14 cellular contexts compared by ENCODE assay signal in the genomic region with DNA sequence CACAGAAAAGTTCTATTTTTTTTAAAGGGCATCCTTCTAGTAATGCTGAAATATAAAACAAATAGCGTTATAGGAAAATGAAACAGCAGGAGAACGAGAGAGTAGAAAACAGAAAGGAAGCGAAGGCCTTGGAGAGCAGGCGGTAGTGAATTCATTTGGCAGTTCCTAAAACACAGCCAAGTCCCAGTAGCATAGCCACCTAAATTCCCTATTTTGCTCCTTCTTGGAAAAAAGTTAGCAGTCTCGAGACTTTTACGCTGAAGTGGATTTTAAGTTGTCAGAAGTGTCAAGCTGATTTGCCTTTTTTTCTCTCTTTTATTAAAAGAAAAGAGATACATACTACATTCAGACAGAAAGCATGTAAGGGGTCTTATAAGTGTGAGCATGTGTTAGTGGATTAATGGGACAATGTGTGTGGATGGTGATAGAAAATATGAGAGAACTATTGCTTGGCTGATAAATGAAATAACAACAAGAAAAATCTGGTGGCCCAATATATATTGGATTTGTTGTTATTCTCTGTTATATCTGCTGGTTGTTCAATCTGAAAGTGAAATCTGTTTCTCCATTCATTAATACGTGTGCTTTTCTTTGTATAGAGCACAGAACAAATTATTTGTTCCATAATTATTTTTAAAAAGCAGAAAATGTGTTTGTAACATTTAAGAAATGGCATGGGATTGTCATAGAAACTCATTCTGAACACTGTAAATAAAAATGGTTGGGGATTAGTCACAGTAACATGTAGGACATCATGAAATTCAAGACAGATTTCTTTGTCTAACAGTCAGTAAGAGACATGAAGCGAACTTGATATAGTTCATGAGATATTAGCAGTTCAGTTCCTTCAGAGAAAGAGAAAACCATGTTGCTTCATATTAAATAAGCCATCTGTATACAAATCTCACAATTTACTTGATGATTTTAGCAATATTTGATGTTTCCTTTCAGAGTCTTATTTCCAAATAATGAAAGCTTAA. TPM values are rescaled to one million over a fixed set of nuclear protein-coding genes. Genes with fewer than 3 reads are reported as not detected.
DNase-seq lines count a peak whose midpoint lies in the region; ATAC-seq, FAIRE-seq and TF ChIP-seq lines count a peak whose summit lies in the region.
"Had no signal": no experiment of that assay in that cellular context is flagged by ENCODE, and none has a peak within 500 bp of the region (broad histone marks: within the 10 kb centered on the region; RNA-seq: fewer than 3 reads in every experiment).

No MANE protein-coding gene starts in this region.

- peak overlapping the region; percentile 50; the same call in 1 of the 2 replicates for H3K27ac Mint-ChIP-seq in HFFc6
- H3K27ac Mint-ChIP-seq in activated CD8-positive, alpha-beta T cell treated with anti-CD3 and anti-CD28 coated beads, Interleukin-2, amount 10 ng/mL, durations not matched to agents 7 days and 5 days: no peak overlapping the region
- H3K27ac Mint-ChIP-seq: activated naive CD8-positive, alpha-beta T cell had no signal

- POLR2A ChIA-PET in activated CD8-positive, alpha-beta T cell treated with anti-CD3 and anti-CD28 coated beads, Interleukin-2, amount 10 ng/mL, durations not matched to agents 7 days and 5 days (lab: Charles Lee): no interaction called here

- H3K4me3 ChIP-seq in kidney (ENCODE audit: low read length in 2 of 2): peak overlapping the region in 1 of 2 donors; percentile 3
- H3K4me3 ChIP-seq in spleen: peak overlapping the region in 4 of 8 donors; percentile 2 to 15 (median 12)

- WGBS in spleen, 5 donors: 36 to 69% (median 46%) methylated on average over 8 of the region's 8 CpGs

- peaks cover 11% of the 10 kb centered on the region for H3K4me1 Mint-ChIP-seq in HFFc6 (ENCODE audit: low read depth)
- H3K4me1 Mint-ChIP-seq in activated CD8-positive, alpha-beta T cell treated with anti-CD3 and anti-CD28 coated beads, Interleukin-2, amount 10 ng/mL, durations not matched to agents 7 days and 5 days (ENCODE audit: low read depth): no peaks in the 10 kb centered on the region
- H3K4me1 Mint-ChIP-seq: naive B cell had no signal

- no peaks in the 10 kb centered on the region for H3K27me3 ChIP-seq in spleen (replicated peaks in 1 of 7)

- peak; percentile 23 for FAIRE-seq in kidney (lab: Jason Lieb, UNC)
- FAIRE-seq: TTC549 had no signal

- no peak for DNase-seq in HFFc6
- DNase-seq in cerebellar cortex (ENCODE audit: low spot score): peak; percentile 28
- DNase-seq in kidney: no peak
- DNase-seq in spleen: no peak
- DNase-seq in activated CD8-positive, alpha-beta T cell treated with anti-CD3 and anti-CD28 coated beads, Interleukin-2, amount 10 ng/mL, durations not matched to agents 7 days and 5 days: no peak
- no peak for DNase-seq in T1000 (lab: John Stamatoyannopoulos, UW)
- DNase-seq: naive B cell; stimulated activated CD4-positive, alpha-beta T cell treated with anti-CD3 and anti-CD28 coated beads, Interleukin-15, amount 100 ng/mL, for 24 hours; stimulated activated CD8-positive, alpha-beta memory T cell treated with anti-CD3 and anti-CD28 coated beads, Interleukin-4, amount 100 ng/mL, for 48 hours had no signal

- no peak for TF ChIP-seq POLR2A in spleen (IDR thresholded peaks at IDR 0.05)

- CTCF ChIA-PET in activated CD8-positive, alpha-beta T cell treated with anti-CD3 and anti-CD28 coated beads, Interleukin-2, amount 10 ng/mL, durations not matched to agents 7 days and 5 days (lab: Charles Lee): no interaction called here

- H3K4me1 ChIP-seq in kidney (ENCODE audit: control insufficient read depth in 1 of 2, insufficient read depth in 1 of 2, low read depth in 1 of 2, low read length in 2 of 2) (peaks cover 0 to 4% of the 10 kb centered on the region in 2 donors), spleen (peaks cover 0 to 62% (median 19%) of the 10 kb centered on the region in 6 donors)

- no peaks in the 10 kb centered on the region for H3K36me3 Mint-ChIP-seq in HFFc6 (ENCODE audit: low read depth)
- no peaks in the 10 kb centered on the region for H3K36me3 Mint-ChIP-seq in activated CD8-positive, alpha-beta T cell treated with anti-CD3 and anti-CD28 coated beads, Interleukin-2, amount 10 ng/mL, durations not matched to agents 7 days and 5 days (ENCODE audit: low read depth)
- H3K36me3 Mint-ChIP-seq: naive B cell had no signal

- H3K9me3 ChIP-seq in kidney (ENCODE audit: control insufficient read depth in 1 of 2, low read length in 2 of 2) (no peaks in the 10 kb centered on the region), spleen (no peaks in the 10 kb centered on the region)

- no peak overlapping the region for H3K9ac ChIP-seq in kidney (ENCODE audit: low read length in 2 of 2)

- H3K36me3 ChIP-seq in kidney (ENCODE audit: control insufficient read depth in 1 of 2, insufficient read depth in 2 of 2, low read length in 2 of 2) (no peaks in the 10 kb centered on the region), spleen (no peaks in the 10 kb centered on the region)

- intact Hi-C loops in kidney (cut with DNase I) (no loop called here), spleen (cut with DNase I; ENCODE audit: low total_unique reads) (no loop called here)

- peak overlapping the region; percentile 60; the same call in 1 of the 2 replicates for H3K4me3 Mint-ChIP-seq in HFFc6
- H3K4me3 Mint-ChIP-seq in activated CD8-positive, alpha-beta T cell treated with anti-CD3 and anti-CD28 coated beads, Interleukin-2, amount 10 ng/mL, durations not matched to agents 7 days and 5 days: no peak overlapping the region
- H3K4me3 Mint-ChIP-seq: activated naive CD8-positive, alpha-beta T cell; naive B cell had no signal

- TF ChIP-seq CTCF in HFFc6 (IDR thresholded peaks at IDR 0.05): no peak
- TF ChIP-seq CTCF in kidney (IDR thresholded peaks at IDR 0.05; ENCODE audit: borderline replicate concordance, extremely low read depth, insufficient read depth): no peak
- no peak for TF ChIP-seq CTCF in spleen (IDR thresholded peaks at IDR 0.05 in 8 of 11, conservative IDR thresholded peaks at IDR 0.05 in 3 of 11)

- ATAC-seq in HG03095 (IDR thresholded peaks at IDR 0.05; ENCODE audit: unreplicated experiment) (no peak), GM18867 (IDR thresholded peaks at IDR 0.05; ENCODE audit: unreplicated experiment) (no peak)
- ATAC-seq in activated CD8-positive, alpha-beta T cell treated with anti-CD3 and anti-CD28 coated beads, Interleukin-2, amount 10 ng/mL, durations not matched to agents 7 days and 5 days: no peak

- no peaks in the 10 kb centered on the region for H3K9me3 Mint-ChIP-seq in HFFc6
- no peaks in the 10 kb centered on the region for H3K9me3 Mint-ChIP-seq in activated CD8-positive, alpha-beta T cell treated with anti-CD3 and anti-CD28 coated beads, Interleukin-2, amount 10 ng/mL, durations not matched to agents 7 days and 5 days (ENCODE audit: insufficient read depth)
- H3K9me3 Mint-ChIP-seq: naive B cell had no signal

- H3K27ac ChIP-seq in kidney (ENCODE audit: low read depth in 2 of 2, low read length in 2 of 2) (peak overlapping the region; percentile 0 to 28), spleen (peak overlapping the region; percentile 21 to 83 (median 60))
- H3K27ac ChIP-seq: C4-2B had no signal

- H3K27me3 Mint-ChIP-seq in HFFc6 (ENCODE audit: insufficient read depth): no peaks in the 10 kb centered on the region
- peaks cover 5% of the 10 kb centered on the region for H3K27me3 Mint-ChIP-seq in activated CD8-positive, alpha-beta T cell treated with anti-CD3 and anti-CD28 coated beads, Interleukin-2, amount 10 ng/mL, durations not matched to agents 7 days and 5 days (ENCODE audit: low read depth)
- H3K27me3 Mint-ChIP-seq: activated naive CD8-positive, alpha-beta T cell; naive B cell had no signal

RNA-seq across cellular contexts. Expression of a gene that starts 19.4 kb away (rescaled TPM):
- 10 to 100 TPM in 4 of 6 experiments, 1 to 10 TPM in 2; 8.5 to 11.3 (median 10.4) TPM for total RNA-seq in HFFc6 (2021; fragmentation: NEBNext Ultra II Directional; extraction: Animal tissue kit (Norgen Biotek cat#: 25700))
- total RNA-seq in kidney (87.5 TPM), spleen (10 to 100 TPM; 33.2 to 76.8 (median 40.1) TPM)
- polyA plus RNA-seq in kidney (ENCODE audit: insufficient read depth, low read depth, low replicate concordance) (4.8 TPM), spleen (1 to 10 TPM; 3.1 to 3.7 (median 3.1) TPM)
- under 1 TPM; 0.66 to 0.78 TPM for total RNA-seq in activated CD8-positive, alpha-beta T cell treated with anti-CD3 and anti-CD28 coated beads, Interleukin-2, amount 10 ng/mL, durations not matched to agents 7 days and 5 days

Comparison
In these comparisons a context has a peak if more than half of its experiments do, and no peak if none do; other contexts are left out.
1. RNA of a gene that starts 19.4 kb away (total RNA-seq): 87.5 TPM in kidney (single experiment), 33.2 to 76.8 TPM in spleen and 8.5 to 11.3 TPM in HFFc6; 0.66 to 0.78 TPM in activated CD8-positive, alpha-beta T cell treated with anti-CD3 and anti-CD28 coated beads, Interleukin-2, amount 10 ng/mL, durations not matched to agents 7 days and 5 days; every median in the first group is over 4 times any median in the second.